1 cellular context compared by ENCODE assay signal in the genomic region with DNA sequence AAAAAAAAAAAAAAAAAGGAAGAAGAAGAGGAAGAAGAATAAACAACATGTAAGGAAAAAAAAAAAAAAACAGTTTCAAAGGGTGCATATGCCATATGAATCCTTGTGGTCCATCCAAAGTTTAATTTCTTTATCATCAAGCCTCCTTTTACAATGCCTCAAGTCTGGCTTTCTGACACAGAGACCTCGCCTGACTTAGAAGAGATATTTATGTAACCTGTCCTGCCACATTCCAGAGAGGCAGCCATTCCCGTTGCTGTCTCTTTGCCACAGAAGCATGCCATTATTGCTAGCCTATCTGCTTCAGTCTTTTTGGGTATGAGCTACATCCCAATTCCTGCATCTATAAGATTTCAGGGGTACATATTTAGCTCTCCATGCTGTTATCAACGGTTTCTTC.
TF ChIP-seq lines count a peak whose summit lies in the region.

No MANE protein-coding gene starts in this region.

TF ChIP-seq in GM23338, 12 proteins besides CTCF, POLR2A, EP300 and RAD21 (continued from another document):
- TF ChIP-seq JUNB (IDR thresholded peaks at IDR 0.05; ENCODE audit: unreplicated experiment) (no peak), ZNF114 (CRISPR knock-in tag; IDR thresholded peaks at IDR 0.05) (no peak), ZNF331 (CRISPR knock-in tag; IDR thresholded peaks at IDR 0.05; ENCODE audit: low read depth) (no peak), STAT1 (IDR thresholded peaks at IDR 0.05; ENCODE audit: unreplicated experiment) (no peak), EZH2 (IDR thresholded peaks at IDR 0.05; ENCODE audit: low read depth, unreplicated experiment) (no peak), EZH2phosphoT487 (IDR thresholded peaks at IDR 0.05; ENCODE audit: unreplicated experiment) (no peak), POLR2AphosphoS5 (IDR thresholded peaks at IDR 0.05; ENCODE audit: low read depth) (no peak)
- TF ChIP-seq, protein P1, sequence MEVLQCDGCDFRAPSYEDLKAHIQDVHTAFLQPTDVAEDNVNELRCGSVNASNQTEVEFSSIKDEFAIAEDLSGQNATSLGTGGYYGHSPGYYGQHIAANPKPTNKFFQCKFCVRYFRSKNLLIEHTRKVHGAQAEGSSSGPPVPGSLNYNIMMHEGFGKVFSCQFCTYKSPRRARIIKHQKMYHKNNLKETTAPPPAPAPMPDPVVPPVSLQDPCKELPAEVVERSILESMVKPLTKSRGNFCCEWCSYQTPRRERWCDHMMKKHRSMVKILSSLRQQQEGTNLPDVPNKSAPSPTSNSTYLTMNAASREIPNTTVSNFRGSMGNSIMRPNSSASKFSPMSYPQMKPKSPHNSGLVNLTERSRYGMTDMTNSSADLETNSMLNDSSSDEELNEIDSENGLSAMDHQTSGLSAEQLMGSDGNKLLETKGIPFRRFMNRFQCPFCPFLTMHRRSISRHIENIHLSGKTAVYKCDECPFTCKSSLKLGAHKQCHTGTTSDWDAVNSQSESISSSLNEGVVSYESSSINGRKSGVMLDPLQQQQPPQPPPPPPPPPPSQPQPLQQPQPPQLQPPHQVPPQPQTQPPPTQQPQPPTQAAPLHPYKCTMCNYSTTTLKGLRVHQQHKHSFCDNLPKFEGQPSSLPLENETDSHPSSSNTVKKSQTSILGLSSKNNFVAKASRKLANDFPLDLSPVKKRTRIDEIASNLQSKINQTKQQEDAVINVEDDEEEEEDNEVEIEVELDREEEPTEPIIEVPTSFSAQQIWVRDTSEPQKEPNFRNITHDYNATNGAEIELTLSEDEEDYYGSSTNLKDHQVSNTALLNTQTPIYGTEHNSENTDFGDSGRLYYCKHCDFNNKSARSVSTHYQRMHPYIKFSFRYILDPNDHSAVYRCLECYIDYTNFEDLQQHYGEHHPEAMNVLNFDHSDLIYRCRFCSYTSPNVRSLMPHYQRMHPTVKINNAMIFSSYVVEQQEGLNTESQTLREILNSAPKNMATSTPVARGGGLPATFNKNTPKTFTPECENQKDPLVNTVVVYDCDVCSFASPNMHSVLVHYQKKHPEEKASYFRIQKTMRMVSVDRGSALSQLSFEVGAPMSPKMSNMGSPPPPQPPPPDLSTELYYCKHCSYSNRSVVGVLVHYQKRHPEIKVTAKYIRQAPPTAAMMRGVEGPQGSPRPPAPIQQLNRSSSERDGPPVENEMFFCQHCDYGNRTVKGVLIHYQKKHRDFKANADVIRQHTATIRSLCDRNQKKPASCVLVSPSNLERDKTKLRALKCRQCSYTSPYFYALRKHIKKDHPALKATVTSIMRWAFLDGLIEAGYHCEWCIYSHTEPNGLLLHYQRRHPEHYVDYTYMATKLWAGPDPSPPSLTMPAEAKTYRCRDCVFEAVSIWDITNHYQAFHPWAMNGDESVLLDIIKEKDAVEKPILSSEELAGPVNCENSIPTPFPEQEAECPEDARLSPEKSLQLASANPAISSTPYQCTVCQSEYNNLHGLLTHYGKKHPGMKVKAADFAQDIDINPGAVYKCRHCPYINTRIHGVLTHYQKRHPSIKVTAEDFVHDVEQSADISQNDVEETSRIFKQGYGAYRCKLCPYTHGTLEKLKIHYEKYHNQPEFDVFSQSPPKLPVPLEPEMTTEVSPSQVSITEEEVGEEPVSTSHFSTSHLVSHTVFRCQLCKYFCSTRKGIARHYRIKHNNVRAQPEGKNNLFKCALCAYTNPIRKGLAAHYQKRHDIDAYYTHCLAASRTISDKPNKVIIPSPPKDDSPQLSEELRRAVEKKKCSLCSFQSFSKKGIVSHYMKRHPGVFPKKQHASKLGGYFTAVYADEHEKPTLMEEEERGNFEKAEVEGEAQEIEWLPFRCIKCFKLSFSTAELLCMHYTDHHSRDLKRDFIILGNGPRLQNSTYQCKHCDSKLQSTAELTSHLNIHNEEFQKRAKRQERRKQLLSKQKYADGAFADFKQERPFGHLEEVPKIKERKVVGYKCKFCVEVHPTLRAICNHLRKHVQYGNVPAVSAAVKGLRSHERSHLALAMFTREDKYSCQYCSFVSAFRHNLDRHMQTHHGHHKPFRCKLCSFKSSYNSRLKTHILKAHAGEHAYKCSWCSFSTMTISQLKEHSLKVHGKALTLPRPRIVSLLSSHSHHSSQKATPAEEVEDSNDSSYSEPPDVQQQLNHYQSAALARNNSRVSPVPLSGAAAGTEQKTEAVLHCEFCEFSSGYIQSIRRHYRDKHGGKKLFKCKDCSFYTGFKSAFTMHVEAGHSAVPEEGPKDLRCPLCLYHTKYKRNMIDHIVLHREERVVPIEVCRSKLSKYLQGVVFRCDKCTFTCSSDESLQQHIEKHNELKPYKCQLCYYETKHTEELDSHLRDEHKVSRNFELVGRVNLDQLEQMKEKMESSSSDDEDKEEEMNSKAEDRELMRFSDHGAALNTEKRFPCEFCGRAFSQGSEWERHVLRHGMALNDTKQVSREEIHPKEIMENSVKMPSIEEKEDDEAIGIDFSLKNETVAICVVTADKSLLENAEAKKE (CRISPR knock-in tag; IDR thresholded peaks at IDR 0.05), result no peak
- TF ChIP-seq, protein P2, sequence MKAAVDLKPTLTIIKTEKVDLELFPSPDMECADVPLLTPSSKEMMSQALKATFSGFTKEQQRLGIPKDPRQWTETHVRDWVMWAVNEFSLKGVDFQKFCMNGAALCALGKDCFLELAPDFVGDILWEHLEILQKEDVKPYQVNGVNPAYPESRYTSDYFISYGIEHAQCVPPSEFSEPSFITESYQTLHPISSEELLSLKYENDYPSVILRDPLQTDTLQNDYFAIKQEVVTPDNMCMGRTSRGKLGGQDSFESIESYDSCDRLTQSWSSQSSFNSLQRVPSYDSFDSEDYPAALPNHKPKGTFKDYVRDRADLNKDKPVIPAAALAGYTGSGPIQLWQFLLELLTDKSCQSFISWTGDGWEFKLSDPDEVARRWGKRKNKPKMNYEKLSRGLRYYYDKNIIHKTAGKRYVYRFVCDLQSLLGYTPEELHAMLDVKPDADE (IDR thresholded peaks at IDR 0.05), result no peak
